In genomic region chr9:69633716-69634115, GRCh38 we compare ENCODE assay signal across 19 cellular contexts.
"Had no signal": no experiment of that assay in that cellular context is flagged by ENCODE, and none has a peak within 500 bp of the region (broad histone marks: within the 10 kb centered on the region; RNA-seq: fewer than 3 reads in every experiment).

No MANE protein-coding gene starts in this region.

- H3K4me1 Mint-ChIP-seq: activated CD4-positive, alpha-beta T cell treated with anti-CD3 and anti-CD28 coated beads for 36 hours; activated naive CD8-positive, alpha-beta T cell treated with anti-CD3 and anti-CD28 coated beads for 36 hours; nephron; stimulated activated naive B cell treated with anti-CD40 and anti-IgM and Interleukin-4, amounts not matched to agents 10 μg/mL and 1 μg/mL and 100 μg/mL, for 72 hours; WTC11 had no signal

- DNase-seq: activated CD4-positive, alpha-beta T cell treated with anti-CD3 and anti-CD28 coated beads for 36 hours; activated CD4-positive, alpha-beta T cell treated with anti-CD3 and anti-CD28 coated beads, Interleukin-2, amount 50 U/mL, for 48 hours; activated gamma-delta T cell treated with Interleukin-2 at 50 U/mL for 16 hours; activated naive CD8-positive, alpha-beta T cell treated with anti-CD3 and anti-CD28 coated beads for 36 hours; amniotic stem cell; effector CD8-positive, alpha-beta T cell; heart right ventricle; kidney glomerular epithelial cell; left ventricle myocardium inferior; mammary epithelial cell; midbrain; sigmoid colon; stimulated activated CD4-positive, alpha-beta T cell treated with anti-CD3 and anti-CD28 coated beads, Interleukin-4, amount 100 ng/mL, for 4 hours; stimulated activated naive B cell treated with anti-CD40 and anti-IgM and Interleukin-4, amounts not matched to agents 10 μg/mL and 1 μg/mL and 100 μg/mL, for 72 hours had no signal

- ATAC-seq: activated CD4-positive, alpha-beta T cell treated with anti-CD3 and anti-CD28 coated beads for 36 hours; gastroesophageal sphincter; heart right ventricle; stimulated activated naive B cell treated with anti-CD40 and anti-IgM and Interleukin-4, amounts not matched to agents 10 μg/mL and 1 μg/mL and 100 μg/mL, for 72 hours; WTC11 had no signal

- H3K27ac Mint-ChIP-seq: activated CD4-positive, alpha-beta T cell treated with anti-CD3 and anti-CD28 coated beads for 36 hours; activated naive CD8-positive, alpha-beta T cell treated with anti-CD3 and anti-CD28 coated beads for 36 hours; activated T-helper 1 cell treated with anti-CD3 and anti-CD28 coated beads, Interleukin-12 subunit alpha, Interleukin-12 subunit beta, Interleukin-2, Interleukin-4 antibody, amounts not matched to agents 30 ng/mL and 10 ng/mL and 1 ng/mL, durations not matched to agents 14 hours and 24 hours and 36 hours; dendritic cell treated with granulocyte-macrophage colony-stimulating factor and Interleukin-4, amounts not matched to agents 40 ng/mL and 50 ng/mL, for 4 days; nephron; stimulated activated naive B cell treated with anti-CD40 and anti-IgM and Interleukin-4, amounts not matched to agents 10 μg/mL and 1 μg/mL and 100 μg/mL, for 72 hours; WTC11 had no signal

- H3K36me3 Mint-ChIP-seq: activated naive CD8-positive, alpha-beta T cell treated with anti-CD3 and anti-CD28 coated beads for 36 hours; WTC11 had no signal

- H3K9me3 Mint-ChIP-seq: activated naive CD8-positive, alpha-beta T cell treated with anti-CD3 and anti-CD28 coated beads for 36 hours; activated T-helper 1 cell treated with anti-CD3 and anti-CD28 coated beads, Interleukin-12 subunit alpha, Interleukin-12 subunit beta, Interleukin-2, Interleukin-4 antibody, amounts not matched to agents 30 ng/mL and 10 ng/mL and 1 ng/mL, durations not matched to agents 14 hours and 24 hours and 36 hours; dendritic cell treated with granulocyte-macrophage colony-stimulating factor and Interleukin-4, amounts not matched to agents 40 ng/mL and 50 ng/mL, for 4 days; nephron; WTC11 had no signal

- H3K4me3 Mint-ChIP-seq: activated CD4-positive, alpha-beta T cell treated with anti-CD3 and anti-CD28 coated beads for 36 hours; activated naive CD8-positive, alpha-beta T cell treated with anti-CD3 and anti-CD28 coated beads for 36 hours; activated T-helper 1 cell treated with anti-CD3 and anti-CD28 coated beads, Interleukin-12 subunit alpha, Interleukin-12 subunit beta, Interleukin-2, Interleukin-4 antibody, amounts not matched to agents 30 ng/mL and 10 ng/mL and 1 ng/mL, durations not matched to agents 14 hours and 24 hours and 36 hours; dendritic cell treated with granulocyte-macrophage colony-stimulating factor and Interleukin-4, amounts not matched to agents 40 ng/mL and 50 ng/mL, for 4 days; nephron; stimulated activated naive B cell treated with anti-CD40 and anti-IgM and Interleukin-4, amounts not matched to agents 10 μg/mL and 1 μg/mL and 100 μg/mL, for 72 hours; WTC11 had no signal
